ENCODE assay signal across 1 cellular context in the genomic region with DNA sequence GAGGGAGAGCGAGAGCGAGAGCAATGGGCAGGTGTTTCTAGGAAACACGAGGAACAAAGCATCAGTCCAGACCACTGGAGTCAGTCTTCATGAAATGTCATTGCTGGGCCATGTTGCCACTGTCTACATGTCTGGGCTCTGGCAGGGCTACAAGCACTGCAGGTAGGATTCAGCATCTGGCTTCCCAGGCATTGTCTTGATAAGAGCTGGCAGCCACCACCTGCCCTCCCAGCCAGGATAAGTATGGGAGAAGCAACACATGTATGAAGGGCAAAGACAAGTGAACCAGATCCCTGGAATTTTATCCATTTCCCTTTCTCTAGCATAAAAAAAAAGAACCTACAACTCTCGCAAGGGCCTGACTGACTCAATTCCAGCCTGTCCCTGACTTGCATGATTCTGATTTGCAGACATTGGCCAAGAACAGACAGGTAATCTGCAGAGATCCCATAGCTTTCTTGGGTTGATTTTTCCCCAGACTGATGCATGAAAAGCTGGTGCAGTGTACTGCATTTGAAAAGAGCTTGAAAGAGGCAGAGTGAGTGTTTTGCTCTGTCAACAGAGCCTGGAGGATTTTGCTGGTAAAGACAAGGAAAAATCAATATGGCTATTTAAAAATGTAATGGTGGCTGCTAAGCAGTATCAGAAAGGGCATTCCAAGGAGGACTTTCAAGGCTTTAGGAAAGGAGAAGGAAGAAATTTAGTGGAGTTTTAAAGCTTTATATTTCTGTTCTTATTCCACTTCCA.
TF ChIP-seq lines count a peak whose summit lies in the region.

No MANE protein-coding gene starts in this region.

TF ChIP-seq in K562, 482 proteins besides CTCF, POLR2A, EP300 and RAD21 (continued from another document):
- TF ChIP-seq, protein P1, sequence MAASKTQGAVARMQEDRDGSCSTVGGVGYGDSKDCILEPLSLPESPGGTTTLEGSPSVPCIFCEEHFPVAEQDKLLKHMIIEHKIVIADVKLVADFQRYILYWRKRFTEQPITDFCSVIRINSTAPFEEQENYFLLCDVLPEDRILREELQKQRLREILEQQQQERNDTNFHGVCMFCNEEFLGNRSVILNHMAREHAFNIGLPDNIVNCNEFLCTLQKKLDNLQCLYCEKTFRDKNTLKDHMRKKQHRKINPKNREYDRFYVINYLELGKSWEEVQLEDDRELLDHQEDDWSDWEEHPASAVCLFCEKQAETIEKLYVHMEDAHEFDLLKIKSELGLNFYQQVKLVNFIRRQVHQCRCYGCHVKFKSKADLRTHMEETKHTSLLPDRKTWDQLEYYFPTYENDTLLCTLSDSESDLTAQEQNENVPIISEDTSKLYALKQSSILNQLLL (CRISPR knock-in tag; IDR thresholded peaks at IDR 0.05; ENCODE audit: borderline replicate concordance): no peak
- TF ChIP-seq HDAC2 (IDR thresholded peaks at IDR 0.05) (no peak), ZNF143 (CRISPR knock-in tag; IDR thresholded peaks at IDR 0.05) (no peak), TCF7 (IDR thresholded peaks at IDR 0.05; ENCODE audit: borderline replicate concordance) (no peak), DDX20 (tag; IDR thresholded peaks at IDR 0.05; ENCODE audit: low read depth) (no peak), RBM14 (IDR thresholded peaks at IDR 0.05; ENCODE audit: borderline replicate concordance, insufficient read depth, low read depth, low read length) (no peak), POLR3A (IDR thresholded peaks at IDR 0.05; ENCODE audit: borderline replicate concordance, extremely low read depth, insufficient read depth, insufficient read length) (no peak), ZNF551 (CRISPR knock-in tag; IDR thresholded peaks at IDR 0.05) (no peak), ZNF146 (CRISPR knock-in tag; IDR thresholded peaks at IDR 0.05; ENCODE audit: unreplicated experiment) (no peak)
- TF ChIP-seq, protein P2, sequence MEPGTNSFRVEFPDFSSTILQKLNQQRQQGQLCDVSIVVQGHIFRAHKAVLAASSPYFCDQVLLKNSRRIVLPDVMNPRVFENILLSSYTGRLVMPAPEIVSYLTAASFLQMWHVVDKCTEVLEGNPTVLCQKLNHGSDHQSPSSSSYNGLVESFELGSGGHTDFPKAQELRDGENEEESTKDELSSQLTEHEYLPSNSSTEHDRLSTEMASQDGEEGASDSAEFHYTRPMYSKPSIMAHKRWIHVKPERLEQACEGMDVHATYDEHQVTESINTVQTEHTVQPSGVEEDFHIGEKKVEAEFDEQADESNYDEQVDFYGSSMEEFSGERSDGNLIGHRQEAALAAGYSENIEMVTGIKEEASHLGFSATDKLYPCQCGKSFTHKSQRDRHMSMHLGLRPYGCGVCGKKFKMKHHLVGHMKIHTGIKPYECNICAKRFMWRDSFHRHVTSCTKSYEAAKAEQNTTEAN (CRISPR knock-in tag; IDR thresholded peaks at IDR 0.05): no peak
- TF ChIP-seq, protein P3, sequence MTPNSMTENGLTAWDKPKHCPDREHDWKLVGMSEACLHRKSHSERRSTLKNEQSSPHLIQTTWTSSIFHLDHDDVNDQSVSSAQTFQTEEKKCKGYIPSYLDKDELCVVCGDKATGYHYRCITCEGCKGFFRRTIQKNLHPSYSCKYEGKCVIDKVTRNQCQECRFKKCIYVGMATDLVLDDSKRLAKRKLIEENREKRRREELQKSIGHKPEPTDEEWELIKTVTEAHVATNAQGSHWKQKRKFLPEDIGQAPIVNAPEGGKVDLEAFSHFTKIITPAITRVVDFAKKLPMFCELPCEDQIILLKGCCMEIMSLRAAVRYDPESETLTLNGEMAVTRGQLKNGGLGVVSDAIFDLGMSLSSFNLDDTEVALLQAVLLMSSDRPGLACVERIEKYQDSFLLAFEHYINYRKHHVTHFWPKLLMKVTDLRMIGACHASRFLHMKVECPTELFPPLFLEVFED (CRISPR knock-in tag; conservative IDR thresholded peaks at IDR 0.05): no peak
